In the genomic region with DNA sequence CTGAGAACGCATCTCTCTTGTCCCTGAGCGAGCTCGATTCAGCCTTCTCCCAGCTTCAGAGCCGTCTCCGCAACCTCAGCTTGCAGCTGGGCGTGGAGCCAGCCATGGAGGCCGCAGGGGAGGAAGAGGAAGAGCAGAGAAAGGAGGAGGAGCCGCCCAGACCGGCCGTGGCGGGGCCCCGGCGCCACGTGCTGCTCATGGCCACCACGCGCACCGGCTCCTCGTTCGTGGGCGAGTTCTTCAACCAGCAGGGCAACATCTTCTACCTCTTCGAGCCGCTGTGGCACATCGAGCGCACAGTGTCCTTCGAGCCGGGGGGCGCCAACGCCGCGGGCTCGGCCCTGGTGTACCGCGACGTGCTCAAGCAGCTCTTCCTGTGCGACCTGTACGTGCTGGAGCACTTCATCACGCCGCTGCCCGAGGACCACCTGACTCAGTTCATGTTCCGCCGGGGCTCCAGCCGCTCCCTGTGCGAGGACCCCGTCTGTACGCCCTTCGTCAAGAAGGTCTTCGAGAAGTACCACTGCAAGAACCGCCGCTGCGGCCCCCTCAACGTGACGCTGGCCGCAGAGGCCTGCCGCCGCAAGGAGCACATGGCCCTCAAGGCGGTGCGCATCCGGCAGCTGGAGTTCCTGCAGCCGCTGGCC, we compare ENCODE assay signal across 22 cellular contexts. TPM values are rescaled to one million over a fixed set of nuclear protein-coding genes. Genes with fewer than 3 reads are reported as not detected.
DNase-seq lines count a peak whose midpoint lies in the region; ATAC-seq, FAIRE-seq and TF ChIP-seq lines count a peak whose summit lies in the region.
"Had no signal": no experiment of that assay in that cellular context is flagged by ENCODE, and none has a peak within 500 bp of the region (broad histone marks: within the 10 kb centered on the region; RNA-seq: fewer than 3 reads in every experiment).

No MANE protein-coding gene starts in this region.

- no peak overlapping the region for H3K23ac ChIP-seq in trophoblast cell (ENCODE audit: low read length)

- no peaks in the 10 kb centered on the region for H3K9me3 Mint-ChIP-seq in naive thymus-derived CD8-positive, alpha-beta T cell
- H3K9me3 Mint-ChIP-seq: activated naive CD8-positive, alpha-beta T cell treated with anti-CD3 and anti-CD28 coated beads, Interleukin-2, amount 10 ng/mL, durations not matched to agents 7 days and 5 days; activated T-helper 1 cell treated with anti-CD3 and anti-CD28 coated beads, Interleukin-12 subunit alpha, Interleukin-12 subunit beta, Interleukin-2, Interleukin-4 antibody, amounts not matched to agents 30 ng/mL and 10 ng/mL and 1 ng/mL, durations not matched to agents 14 hours and 24 hours and 36 hours; IgD-negative memory B cell; neural progenitor cell; stimulated activated naive CD8-positive, alpha-beta T cell treated with anti-CD3 and anti-CD28 coated beads, Interleukin-15, Interleukin-2, amounts not matched to agents 100 ng/mL and 50 ng/mL, for 24 hours had no signal

- 53% methylated on average over 46 of the region's 59 CpGs for WGBS in K562 (ENCODE audit: insufficient coverage, low coverage, missing lambda C conversion rate)
- WGBS in trophoblast cell (ENCODE audit: extremely low coverage, insufficient coverage, insufficient read length), result no CpG with 5 or more reads among the region's 59 CpGs

- H2AFZ ChIP-seq in K562 (ENCODE audit: low read depth, low read length), result peak overlapping the region; percentile 80
- H2AFZ ChIP-seq in trophoblast cell (ENCODE audit: insufficient read depth, low read length, poor library complexity), result no peak overlapping the region
- H2AFZ ChIP-seq: neural progenitor cell had no signal

- H3K27me3 ChIP-seq in K562 (ENCODE audit: control insufficient read depth in 2 of 2, insufficient read depth in 2 of 2, low read length in 2 of 2) (peaks cover 10 to 27% of the 10 kb centered on the region in 2 experiments), trophoblast cell (ENCODE audit: insufficient read depth, low read length) (no peaks in the 10 kb centered on the region), tibial artery (no peaks in the 10 kb centered on the region), Peyer's patch (no peaks in the 10 kb centered on the region)
- H3K27me3 ChIP-seq: neural progenitor cell had no signal

- no peak for TF ChIP-seq CTCF in K562 (IDR thresholded peaks at IDR 0.05 in 2 of 3, conservative IDR thresholded peaks at IDR 0.05 in 1 of 3; ENCODE audit: insufficient read depth in 2 of 3, low read depth in 1 of 3, low read length in 3 of 3)
- no peak for TF ChIP-seq CTCF in tibial artery (IDR thresholded peaks at IDR 0.05)
- TF ChIP-seq CTCF in Peyer's patch (IDR thresholded peaks at IDR 0.05), result no peak

- peaks cover 22% of the 10 kb centered on the region for H3K79me1 ChIP-seq in trophoblast cell (ENCODE audit: low read length)

- H3K4me2 ChIP-seq in K562 (ENCODE audit: insufficient read depth, low read length) (peak overlapping the region; percentile 32), trophoblast cell (ENCODE audit: low read length) (no peak overlapping the region)
- H3K4me2 ChIP-seq: neural progenitor cell had no signal

- H3K27ac ChIP-seq in K562 (ENCODE audit: extremely low read depth, low read depth, low read length), result no peak overlapping the region
- no peak overlapping the region for H3K27ac ChIP-seq in trophoblast cell (ENCODE audit: low read depth, low read length)
- peak overlapping the region; percentile 12 to 85 for H3K27ac ChIP-seq in tibial artery
- H3K27ac ChIP-seq in Peyer's patch, result peak overlapping the region in 1 of 4 donors; percentile 30
- H3K27ac ChIP-seq: neural progenitor cell, WERI-Rb-1 had no signal

- TF ChIP-seq RAD21 in K562 (CRISPR knock-in tag; conservative IDR thresholded peaks at IDR 0.05 in 1 of 2, IDR thresholded peaks at IDR 0.05 in 1 of 2), result no peak

- no peak overlapping the region for H3K4ac ChIP-seq in trophoblast cell (ENCODE audit: low read depth, low read length)

- H3K79me2 ChIP-seq in K562 (ENCODE audit: control insufficient read depth, insufficient read depth, low read length) (no peaks in the 10 kb centered on the region), trophoblast cell (ENCODE audit: control insufficient read depth, insufficient read depth, low read length, poor library complexity) (peaks cover 5% of the 10 kb centered on the region)

- POLR2A ChIA-PET in K562 (lab: Yijun Ruan, JAX), result interaction anchor here (1.5 kb wide), 1 partner anchor 19 kb away, joined by 3 read pairs; no protein-coding TSS in a partner anchor
- POLR2A ChIA-PET in naive thymus-derived CD8-positive, alpha-beta T cell (lab: Charles Lee), result no interaction called here

- H3K4me3 ChIP-seq in K562 (no peak overlapping the region), trophoblast cell (ENCODE audit: low read depth, low read length) (peak overlapping the region; percentile 18), tibial artery (no peak overlapping the region), Peyer's patch (no peak overlapping the region)
- H3K4me3 ChIP-seq: neural progenitor cell had no signal

- no peak for TF ChIP-seq POLR2A in K562 (conservative IDR thresholded peaks at IDR 0.05)
- no peak for TF ChIP-seq POLR2A in Peyer's patch (IDR thresholded peaks at IDR 0.05)

- no peaks in the 10 kb centered on the region for H3K36me3 Mint-ChIP-seq in naive thymus-derived CD8-positive, alpha-beta T cell
- H3K36me3 Mint-ChIP-seq: activated naive CD8-positive, alpha-beta T cell treated with anti-CD3 and anti-CD28 coated beads, Interleukin-2, amount 10 ng/mL, durations not matched to agents 7 days and 5 days; IgD-negative memory B cell had no signal

- no peaks in the 10 kb centered on the region for H3K36me3 ChIP-seq in K562 (ENCODE audit: control insufficient read depth, insufficient read depth, low read length)
- peaks cover 32 to 36% of the 10 kb centered on the region in 2 experiments for H3K36me3 ChIP-seq in trophoblast cell (ENCODE audit: control insufficient read depth in 1 of 2, insufficient read depth in 2 of 2, low read length in 2 of 2)
- peaks cover 21 to 48% (median 26%) of the 10 kb centered on the region in 3 donors for H3K36me3 ChIP-seq in tibial artery
- H3K36me3 ChIP-seq in Peyer's patch, result no peaks in the 10 kb centered on the region
- H3K36me3 ChIP-seq: neural progenitor cell, WERI-Rb-1 had no signal

- no peak overlapping the region for H3K4me3 Mint-ChIP-seq in naive thymus-derived CD8-positive, alpha-beta T cell
- H3K4me3 Mint-ChIP-seq: activated naive CD8-positive, alpha-beta T cell treated with anti-CD3 and anti-CD28 coated beads, Interleukin-2, amount 10 ng/mL, durations not matched to agents 7 days and 5 days; activated T-helper 1 cell treated with anti-CD3 and anti-CD28 coated beads, Interleukin-12 subunit alpha, Interleukin-12 subunit beta, Interleukin-2, Interleukin-4 antibody, amounts not matched to agents 30 ng/mL and 10 ng/mL and 1 ng/mL, durations not matched to agents 14 hours and 24 hours and 36 hours; IgD-negative memory B cell; neural progenitor cell; stimulated activated naive CD8-positive, alpha-beta T cell treated with anti-CD3 and anti-CD28 coated beads, Interleukin-15, Interleukin-2, amounts not matched to agents 100 ng/mL and 50 ng/mL, for 24 hours; T-helper 17 cell had no signal

- in situ Hi-C loops in K562 (cut with MboI), result no loop called here

- H3K14ac ChIP-seq in trophoblast cell (ENCODE audit: low read length), result peak overlapping the region; percentile 15

- H3K27ac Mint-ChIP-seq in naive thymus-derived CD8-positive, alpha-beta T cell, result no peak overlapping the region
- H3K27ac Mint-ChIP-seq: activated naive CD8-positive, alpha-beta T cell treated with anti-CD3 and anti-CD28 coated beads, Interleukin-2, amount 10 ng/mL, durations not matched to agents 7 days and 5 days; activated T-helper 1 cell treated with anti-CD3 and anti-CD28 coated beads, Interleukin-12 subunit alpha, Interleukin-12 subunit beta, Interleukin-2, Interleukin-4 antibody, amounts not matched to agents 30 ng/mL and 10 ng/mL and 1 ng/mL, durations not matched to agents 14 hours and 24 hours and 36 hours; IgD-negative memory B cell; stimulated activated naive CD8-positive, alpha-beta T cell treated with anti-CD3 and anti-CD28 coated beads, Interleukin-15, Interleukin-2, amounts not matched to agents 100 ng/mL and 50 ng/mL, for 24 hours; T-helper 17 cell had no signal

- no peak for FAIRE-seq in K562 (lab: Jason Lieb, UNC)
- FAIRE-seq: H54, islet of Langerhans had no signal

- no peaks in the 10 kb centered on the region for H3K9me1 ChIP-seq in K562 (ENCODE audit: control insufficient read depth, insufficient read depth, low read length)

- no peaks in the 10 kb centered on the region for H3K4me1 Mint-ChIP-seq in naive thymus-derived CD8-positive, alpha-beta T cell
- H3K4me1 Mint-ChIP-seq: activated naive CD8-positive, alpha-beta T cell treated with anti-CD3 and anti-CD28 coated beads, Interleukin-2, amount 10 ng/mL, durations not matched to agents 7 days and 5 days; IgD-negative memory B cell had no signal

- H2BK5ac ChIP-seq in trophoblast cell (ENCODE audit: low read depth, low read length, poor library complexity), result no peak overlapping the region

- H4K20me1 ChIP-seq in K562 (replicated peaks; ENCODE audit: control insufficient read depth, insufficient read depth, low read length), result 0 out of 2 replicates have a peak, but pooled peaks cover under 1% of the 10 kb centered on the region

- peak overlapping the region; percentile 4 for H3K18ac ChIP-seq in trophoblast cell (ENCODE audit: low read length)

- no peak overlapping the region for H2BK120ac ChIP-seq in trophoblast cell (ENCODE audit: insufficient read depth, low read length, poor library complexity)

- H3K4me1 ChIP-seq in K562 (replicated peaks in 1 of 2; ENCODE audit: control insufficient read depth in 2 of 2, insufficient read depth in 2 of 2, low read length in 2 of 2) (peaks cover 7 to 17% of the 10 kb centered on the region in 2 experiments; a peak in 2 of 5 replicates), trophoblast cell (ENCODE audit: control insufficient read depth in 1 of 2, insufficient read depth in 2 of 2, low read length in 2 of 2) (peaks cover 26 to 28% of the 10 kb centered on the region in 2 experiments), tibial artery (peaks cover 7 to 49% (median 34%) of the 10 kb centered on the region in 4 donors), Peyer's patch (peaks cover 0 to 26% (median 0%) of the 10 kb centered on the region in 4 donors)

- H4K12ac ChIP-seq in trophoblast cell (ENCODE audit: low read depth, low read length), result no peak overlapping the region

- no peak overlapping the region for H4K91ac ChIP-seq in trophoblast cell (ENCODE audit: low read depth, low read length)

- CTCF ChIA-PET in K562 (lab: Yijun Ruan, JAX; ENCODE audit: low intra/inter-chr PET ratio), result no interaction called here

- no peak overlapping the region for H4K8ac ChIP-seq in trophoblast cell (ENCODE audit: low read depth, low read length)

- intact Hi-C loops in K562 (cut with micrococcal nuclease) (no loop called here), left cardiac atrium (cut with DNase I) (no loop called here), tibial artery (cut with DNase I; ENCODE audit: low total_unique reads) (no loop called here)

- peak overlapping the region in 1 of 2 experiments; percentile 18; a peak in 2 of 4 replicates for H3K9ac ChIP-seq in K562 (ENCODE audit: insufficient read depth in 1 of 2, low read depth in 2 of 2, low read length in 2 of 2)
- H3K9ac ChIP-seq in trophoblast cell (ENCODE audit: low read length), result no peak overlapping the region
- H3K9ac ChIP-seq: neural progenitor cell had no signal

- ATAC-seq in K562 (peak; percentile 60), left cardiac atrium (peak in 1 of 2 donors; percentile 6)
- no peak for ATAC-seq in naive thymus-derived CD8-positive, alpha-beta T cell
- ATAC-seq: T-helper 17 cell had no signal

- TF ChIP-seq EP300 in K562 (IDR thresholded peaks at IDR 0.05; ENCODE audit: low read length), result no peak

- H2BK12ac ChIP-seq in trophoblast cell (ENCODE audit: low read length), result no peak overlapping the region

- no peaks in the 10 kb centered on the region for H3K27me3 Mint-ChIP-seq in naive thymus-derived CD8-positive, alpha-beta T cell
- H3K27me3 Mint-ChIP-seq: activated naive CD8-positive, alpha-beta T cell treated with anti-CD3 and anti-CD28 coated beads, Interleukin-2, amount 10 ng/mL, durations not matched to agents 7 days and 5 days; stimulated activated naive CD8-positive, alpha-beta T cell treated with anti-CD3 and anti-CD28 coated beads, Interleukin-15, Interleukin-2, amounts not matched to agents 100 ng/mL and 50 ng/mL, for 24 hours; T-helper 17 cell had no signal

- no TSS peak for BruUV-seq in K562 (replicated peaks; lab: Mats Ljungman, UMichigan)

- peak overlapping the region; percentile 24 for H2AK5ac ChIP-seq in trophoblast cell (ENCODE audit: low read length)

- peak; percentile 36 to 67 (median 50) for DNase-seq in K562 (ENCODE audit: extremely low read depth in 1 of 4, low spot score in 3 of 4)
- peak; percentile 57 for DNase-seq in left cardiac atrium
- no peak for DNase-seq in trophoblast cell
- DNase-seq in tibial artery, result peak in 1 of 2 donors; percentile 41
- no peak for DNase-seq in kidney glomerular epithelial cell (lab: John Stamatoyannopoulos, UW)
- DNase-seq in Peyer's patch, result no peak
- DNase-seq in naive thymus-derived CD8-positive, alpha-beta T cell, result no peak
- DNase-seq: activated naive CD8-positive, alpha-beta T cell treated with anti-CD3 and anti-CD28 coated beads, Interleukin-2, amount 10 ng/mL, durations not matched to agents 7 days and 5 days; AML-193; Calu3; MV-4-11; NCI-H2029; NCI-H510A; SHP77 treated with DMSO at 0.1 percent for 48 hours; T-helper 17 cell; WERI-Rb-1 had no signal

- H3K9me3 ChIP-seq in K562 (replicated peaks; ENCODE audit: control insufficient read depth, insufficient read depth, low read depth, low read length) (no peaks in the 10 kb centered on the region), trophoblast cell (ENCODE audit: insufficient read depth, low read depth, low read length) (peaks cover 2% of the 10 kb centered on the region), tibial artery (no peaks in the 10 kb centered on the region), Peyer's patch (no peaks in the 10 kb centered on the region)

RNA-seq across cellular contexts. Expression of gene CHST3, which starts 43.2 kb away (rescaled TPM):
- 0.11 and 0.12 TPM in 2 replicates for total RNA-seq in K562 (2011; cell fraction: chromatin; rRNA removed; ENCODE audit: low replicate concordance)
- 0.13 and 0.17 TPM in 2 replicates for total RNA-seq in K562 (2011; cell fraction: nucleolus; rRNA removed)
- total RNA-seq in K562 (2011; cell fraction: nucleoplasm; rRNA removed), result 0.15 TPM in 2 replicates
- 0.23 and 0.33 TPM in 2 replicates for total RNA-seq in K562 (2014; rRNA removed)
- 0.13 and 0.15 TPM in 2 replicates for total RNA-seq in K562 (2014; rRNA removed; fragmentation: Illumina TruSeq; extraction: Trizol)
- 1.3 TPM in 2 replicates for total RNA-seq in K562 (2015; rRNA removed; fragmentation: Illumina TruSeq; extraction: Trizol)
- total RNA-seq in K562 (2021), result 0.38 and 0.42 TPM in 2 replicates
- polyA plus RNA-seq in K562 (2011; rRNA removed), result 0.06 and 0.18 TPM in 2 replicates
- 0.01 and 0.13 TPM in 2 replicates for polyA plus RNA-seq in K562 (2011; cell fraction: cytosol; rRNA removed)
- 0.04 and 0.20 TPM in 2 replicates for polyA plus RNA-seq in K562 (2011; cell fraction: nucleus; rRNA removed)
- polyA plus RNA-seq in K562 (2012), result 0.43 and 0.76 TPM in 2 replicates
- polyA plus RNA-seq in K562 (2014; fragmentation: Illumina TruSeq; extraction: Trizol), result 0.17 and 0.18 TPM in 2 replicates
- under 1 TPM; 0.01 to 0.04 TPM for polyA plus RNA-seq in K562 (2014; fragmentation: Nextera tagmentation; extraction: Ambion mirVana)
- polyA plus RNA-seq in K562 (2014; rRNA removed), result 0.07 and 0.34 TPM in 2 replicates
- 0.04 and 0.51 TPM in 2 replicates for polyA minus RNA-seq in K562 (2011; rRNA and poly(A)+ RNA removed)
- 0.10 and 0.55 TPM in 2 replicates for polyA minus RNA-seq in K562 (2011; cell fraction: cytosol; rRNA and poly(A)+ RNA removed)
- 0.13 and 0.78 TPM in 2 replicates for polyA minus RNA-seq in K562 (2011; cell fraction: nucleus; rRNA and poly(A)+ RNA removed)
- 10 to 100 TPM; 17.7 to 40.0 TPM for total RNA-seq in left cardiac atrium
- polyA plus RNA-seq in trophoblast cell (2013), result 12.1 and 12.5 TPM in 2 replicates
- 1 to 10 TPM in 3 of 4 donors, under 1 TPM in 1; 0.88 to 9.1 (median 3.0) TPM for total RNA-seq in Peyer's patch
- total RNA-seq in naive thymus-derived CD8-positive, alpha-beta T cell, result not detected
- polyA plus RNA-seq in naive thymus-derived CD8-positive, alpha-beta T cell, result not detected
- total RNA-seq: activated naive CD8-positive, alpha-beta T cell treated with anti-CD3 and anti-CD28 coated beads, Interleukin-2, amount 10 ng/mL, durations not matched to agents 7 days and 5 days; T-helper 17 cell had no signal
- polyA plus RNA-seq: IgD-negative memory B cell had no signal

Comparison
In these comparisons a context has a peak if more than half of its experiments do, and no peak if none do; other contexts are left out.
1. DNase-seq: peak in K562 (4 of 4) and left cardiac atrium (single experiment); none in trophoblast cell (0 of 2), kidney glomerular epithelial cell (single experiment), Peyer's patch (0 of 3) and naive thymus-derived CD8-positive, alpha-beta T cell (0 of 10).
2. H3K27ac ChIP-seq: peak in tibial artery (2 of 2); none in K562 (single experiment) and trophoblast cell (single experiment).